17 cellular contexts compared by ENCODE assay signal in genomic region chrX:23504540-23504884, GRCh38.
DNase-seq lines count a peak whose midpoint lies in the region; ATAC-seq and TF ChIP-seq lines count a peak whose summit lies in the region.
"Had no signal": no experiment of that assay in that cellular context is flagged by ENCODE, and none has a peak within 500 bp of the region (broad histone marks: within the 10 kb centered on the region; RNA-seq: fewer than 3 reads in every experiment).

No MANE protein-coding gene starts in this region.

- peak overlapping the region; percentile 69 for H2BK12ac ChIP-seq in trophoblast cell (ENCODE audit: low read length)

- no peak overlapping the region for H3K4ac ChIP-seq in trophoblast cell (ENCODE audit: low read depth, low read length)

- no CpG with 5 or more reads among the region's 6 CpGs for WGBS in trophoblast cell (ENCODE audit: extremely low coverage, insufficient coverage, insufficient read length)

- intact Hi-C loops in left ventricle myocardium inferior (cut with micrococcal nuclease) (no loop called here), Right ventricle myocardium superior (cut with DNase I) (no loop called here)

- H3K9ac ChIP-seq in trophoblast cell (ENCODE audit: low read length), result no peak overlapping the region

- H3K9me3 ChIP-seq in left ventricle myocardium inferior (replicated peaks) (no peaks in the 10 kb centered on the region), trophoblast cell (ENCODE audit: insufficient read depth, low read depth, low read length) (no peaks in the 10 kb centered on the region)

- H3K4me3 ChIP-seq in left ventricle myocardium inferior (no peak overlapping the region), trophoblast cell (ENCODE audit: low read depth, low read length) (no peak overlapping the region)
- H3K4me3 ChIP-seq: skin epidermis had no signal

- H3K4me3 Mint-ChIP-seq in chondrocyte (ENCODE audit: unreplicated experiment), result peak overlapping the region; percentile 2
- H3K4me3 Mint-ChIP-seq: activated CD4-positive, alpha-beta memory T cell treated with anti-CD3 and anti-CD28 coated beads, Interleukin-2, amount 10 ng/mL, durations not matched to agents 7 days and 5 days; naive thymus-derived CD8-positive, alpha-beta T cell; stimulated activated effector memory CD8-positive, alpha-beta T cell treated with anti-CD3 and anti-CD28 coated beads, Interleukin-12 subunit alpha, Interleukin-12 subunit beta, amount 100 ng/mL, for 72 hours had no signal

- H3K4me1 ChIP-seq in left ventricle myocardium inferior, result no peaks in the 10 kb centered on the region
- peaks cover 7 to 8% of the 10 kb centered on the region in 2 experiments for H3K4me1 ChIP-seq in trophoblast cell (ENCODE audit: control insufficient read depth in 1 of 2, insufficient read depth in 2 of 2, low read length in 2 of 2)

- H2BK5ac ChIP-seq in trophoblast cell (ENCODE audit: low read depth, low read length, poor library complexity), result peak overlapping the region; percentile 79

- H3K4me2 ChIP-seq in trophoblast cell (ENCODE audit: low read length), result no peak overlapping the region

- H3K9me3 Mint-ChIP-seq in chondrocyte (ENCODE audit: low read depth), result peaks cover 7% of the 10 kb centered on the region
- H3K9me3 Mint-ChIP-seq: activated CD4-positive, alpha-beta memory T cell treated with anti-CD3 and anti-CD28 coated beads, Interleukin-2, amount 10 ng/mL, durations not matched to agents 7 days and 5 days; stimulated activated effector memory CD8-positive, alpha-beta T cell treated with anti-CD3 and anti-CD28 coated beads, Interleukin-12 subunit alpha, Interleukin-12 subunit beta, amount 100 ng/mL, for 72 hours had no signal

- peak overlapping the region; percentile 57 for H3K27ac ChIP-seq in left ventricle myocardium inferior (replicated peaks)
- H3K27ac ChIP-seq in trophoblast cell (ENCODE audit: low read depth, low read length), result peak overlapping the region; percentile 71
- H3K27ac ChIP-seq: skin epidermis had no signal

- no peak for DNase-seq in left ventricle myocardium inferior
- no peak for DNase-seq in Right ventricle myocardium superior
- no peak for DNase-seq in chondrocyte (ENCODE audit: low spot score)
- no peak for DNase-seq in trophoblast cell
- no peak for DNase-seq in NCI-H526 treated with DMSO at 0.1 percent for 48 hours (lab: John Stamatoyannopoulos, UW)
- DNase-seq in KG1 (lab: John Stamatoyannopoulos, UW), result no peak
- DNase-seq: activated CD4-positive, alpha-beta memory T cell treated with anti-CD3 and anti-CD28 coated beads, Interleukin-2, amount 10 ng/mL, durations not matched to agents 7 days and 5 days; activated gamma-delta T cell; KBM-7; naive thymus-derived CD8-positive, alpha-beta T cell; NCI-H1694 treated with DMSO at 0.1 percent for 48 hours; stimulated activated CD4-positive, alpha-beta T cell treated with anti-CD3 and anti-CD28 coated beads, Interleukin-2, amount 100 ng/mL, for 24 hours had no signal

- no peak overlapping the region for H2AK5ac ChIP-seq in trophoblast cell (ENCODE audit: low read length)

- peaks cover 5% of the 10 kb centered on the region for H3K36me3 Mint-ChIP-seq in chondrocyte (ENCODE audit: low read depth)
- H3K36me3 Mint-ChIP-seq: naive thymus-derived CD8-positive, alpha-beta T cell; stimulated activated effector memory CD8-positive, alpha-beta T cell treated with anti-CD3 and anti-CD28 coated beads, Interleukin-12 subunit alpha, Interleukin-12 subunit beta, amount 100 ng/mL, for 72 hours had no signal

- H3K14ac ChIP-seq in trophoblast cell (ENCODE audit: low read length), result peak overlapping the region; percentile 48

- ATAC-seq in Right ventricle myocardium superior (ENCODE audit: poor library complexity), result no peak
- ATAC-seq in HG02759 (IDR thresholded peaks at IDR 0.05; ENCODE audit: unreplicated experiment), result no peak
- no peak for ATAC-seq in GM21576 (IDR thresholded peaks at IDR 0.05; ENCODE audit: unreplicated experiment)
- ATAC-seq: activated CD4-positive, CD25-positive, alpha-beta regulatory T cell treated with anti-CD3 and anti-CD28 coated beads, Interleukin-2, amount 50 U/mL, for 24 hours; naive thymus-derived CD8-positive, alpha-beta T cell; stimulated activated effector memory CD8-positive, alpha-beta T cell treated with anti-CD3 and anti-CD28 coated beads, Interleukin-12 subunit alpha, Interleukin-12 subunit beta, amount 100 ng/mL, for 72 hours had no signal

- no peak overlapping the region for H3K18ac ChIP-seq in trophoblast cell (ENCODE audit: low read length)

- peak overlapping the region; percentile 87 for H2BK120ac ChIP-seq in trophoblast cell (ENCODE audit: insufficient read depth, low read length, poor library complexity)

- H4K8ac ChIP-seq in trophoblast cell (ENCODE audit: low read depth, low read length), result no peak overlapping the region

- H3K27me3 ChIP-seq in left ventricle myocardium inferior (ENCODE audit: low read depth), result no peaks in the 10 kb centered on the region
- H3K27me3 ChIP-seq in trophoblast cell (ENCODE audit: insufficient read depth, low read length), result no peaks in the 10 kb centered on the region

- H3K36me3 ChIP-seq in left ventricle myocardium inferior (no peaks in the 10 kb centered on the region), trophoblast cell (ENCODE audit: control insufficient read depth in 1 of 2, insufficient read depth in 2 of 2, low read length in 2 of 2) (no peaks in the 10 kb centered on the region)

- no peaks in the 10 kb centered on the region for H3K27me3 Mint-ChIP-seq in chondrocyte (ENCODE audit: low read depth)
- H3K27me3 Mint-ChIP-seq: activated CD4-positive, alpha-beta memory T cell treated with anti-CD3 and anti-CD28 coated beads, Interleukin-2, amount 10 ng/mL, durations not matched to agents 7 days and 5 days; naive thymus-derived CD8-positive, alpha-beta T cell had no signal

- H3K4me1 Mint-ChIP-seq in chondrocyte (ENCODE audit: low read depth), result peaks cover 61% of the 10 kb centered on the region
- H3K4me1 Mint-ChIP-seq: activated CD4-positive, alpha-beta memory T cell treated with anti-CD3 and anti-CD28 coated beads, Interleukin-2, amount 10 ng/mL, durations not matched to agents 7 days and 5 days; naive thymus-derived CD8-positive, alpha-beta T cell; stimulated activated effector memory CD8-positive, alpha-beta T cell treated with anti-CD3 and anti-CD28 coated beads, Interleukin-12 subunit alpha, Interleukin-12 subunit beta, amount 100 ng/mL, for 72 hours had no signal

- no peak overlapping the region for H3K23ac ChIP-seq in trophoblast cell (ENCODE audit: low read length)

- H3K27ac Mint-ChIP-seq in chondrocyte (ENCODE audit: unreplicated experiment), result peak overlapping the region; percentile 96
- H3K27ac Mint-ChIP-seq: activated CD4-positive, alpha-beta memory T cell treated with anti-CD3 and anti-CD28 coated beads, Interleukin-2, amount 10 ng/mL, durations not matched to agents 7 days and 5 days; naive thymus-derived CD8-positive, alpha-beta T cell; stimulated activated effector memory CD8-positive, alpha-beta T cell treated with anti-CD3 and anti-CD28 coated beads, Interleukin-12 subunit alpha, Interleukin-12 subunit beta, amount 100 ng/mL, for 72 hours had no signal

- H4K91ac ChIP-seq in trophoblast cell (ENCODE audit: low read depth, low read length), result peak overlapping the region; percentile 88

- no peaks in the 10 kb centered on the region for H3K79me2 ChIP-seq in trophoblast cell (ENCODE audit: control insufficient read depth, insufficient read depth, low read length, poor library complexity)

- TF ChIP-seq CTCF in left ventricle myocardium inferior (IDR thresholded peaks at IDR 0.05; ENCODE audit: borderline replicate concordance) (no peak), chondrocyte (IDR thresholded peaks at IDR 0.05) (no peak)

- H4K12ac ChIP-seq in trophoblast cell (ENCODE audit: low read depth, low read length), result no peak overlapping the region

- H2AFZ ChIP-seq in trophoblast cell (ENCODE audit: insufficient read depth, low read length, poor library complexity), result no peak overlapping the region

- no peaks in the 10 kb centered on the region for H3K79me1 ChIP-seq in trophoblast cell (ENCODE audit: low read length)
